In genomic region chr4:81650871-81651270, GRCh38 we compare ENCODE assay signal across 13 cellular contexts.
A peak's percentile ranks its signal among the peaks of the same experiment; 100 is the strongest.
DNase-seq lines count a peak whose midpoint lies in the region; ATAC-seq and TF ChIP-seq lines count a peak whose summit lies in the region.
"Had no signal": no experiment of that assay in that cellular context is flagged by ENCODE, and none has a peak within 500 bp of the region (broad histone marks: within the 10 kb centered on the region; RNA-seq: fewer than 3 reads in every experiment).

No MANE protein-coding gene starts in this region.

- intact Hi-C loops in CD4-positive, alpha-beta T cell (cut with DNase I, micrococcal nuclease) = no loop called here
- intact Hi-C loops in posterior cingulate gyrus (cut with DNase I) = no loop called here

- no peak overlapping the region for H3K4me3 Mint-ChIP-seq in CD4-positive, alpha-beta T cell
- H3K4me3 Mint-ChIP-seq: nephron progenitor cell had no signal

- peak overlapping the region; percentile 56 for H3K4me2 ChIP-seq in OCI-LY1 (ENCODE audit: low read length)

- no peak for ATAC-seq in CD4-positive, alpha-beta T cell (ENCODE audit: poor library complexity)
- no peak for ATAC-seq in GM19455 (IDR thresholded peaks at IDR 0.05; ENCODE audit: unreplicated experiment)

- no peak for DNase-seq in CD4-positive, alpha-beta T cell
- DNase-seq in LNCaP clone FGC (ENCODE audit: low read depth) (peak; percentile 81), kidney glomerular epithelial cell (lab: John Stamatoyannopoulos, UW) (peak; percentile 34), NAMALWA (ENCODE audit: low spot score) (no peak), MG63 (no peak), posterior cingulate gyrus (no peak)
- DNase-seq: activated CD4-positive, alpha-beta T cell treated with anti-CD3 and anti-CD28 coated beads, Interleukin-2, amount 50 U/mL, for 4 hours; NCI-H2227 treated with DMSO at 0.1 percent for 48 hours; nephron progenitor cell; stimulated activated naive B cell treated with anti-CD40 and anti-IgM and Interleukin-4, amounts not matched to agents 10 μg/mL and 1 μg/mL and 100 μg/mL, for 72 hours had no signal

- no peak overlapping the region for H3K4me3 ChIP-seq in LNCaP clone FGC (ENCODE audit: low read depth, low read length)
- H3K4me3 ChIP-seq in OCI-LY1 (ENCODE audit: low read depth, low read length, poor library complexity, severe bottlenecking) = peak overlapping the region; percentile 4
- H3K4me3 ChIP-seq in MG63 = no peak overlapping the region

- no peak for TF ChIP-seq CTCF in CD4-positive, alpha-beta T cell (IDR thresholded peaks at IDR 0.05)
- TF ChIP-seq CTCF in LNCaP clone FGC (IDR thresholded peaks at IDR 0.05; ENCODE audit: control insufficient read depth, extremely low read depth, insufficient read depth) (no peak), OCI-LY1 (IDR thresholded peaks at IDR 0.05; ENCODE audit: low read length) (no peak)

- H4K20me1 ChIP-seq in OCI-LY1 (ENCODE audit: insufficient read depth, low read length) = no peaks in the 10 kb centered on the region

- H3K36me3 Mint-ChIP-seq in CD4-positive, alpha-beta T cell (ENCODE audit: low read depth) = no peaks in the 10 kb centered on the region
- H3K36me3 Mint-ChIP-seq: stimulated activated naive B cell treated with anti-CD40 and anti-IgM and Interleukin-4, amounts not matched to agents 10 μg/mL and 1 μg/mL and 100 μg/mL, for 72 hours had no signal

- no peaks in the 10 kb centered on the region for H3K9me3 Mint-ChIP-seq in CD4-positive, alpha-beta T cell
- H3K9me3 Mint-ChIP-seq: stimulated activated naive B cell treated with anti-CD40 and anti-IgM and Interleukin-4, amounts not matched to agents 10 μg/mL and 1 μg/mL and 100 μg/mL, for 72 hours had no signal

- H3K9me2 ChIP-seq in OCI-LY1 (ENCODE audit: low read depth, low read length) = no peaks in the 10 kb centered on the region

- H3K27ac ChIP-seq in CD4-positive, alpha-beta T cell (ENCODE audit: low read depth, low read length) = no peak overlapping the region
- peak overlapping the region; percentile 90 for H3K27ac ChIP-seq in OCI-LY1 (ENCODE audit: low read depth, low read length, poor library complexity, severe bottlenecking)
- H3K27ac ChIP-seq: C4-2B had no signal

- peak overlapping the region; percentile 31 for H3K27ac Mint-ChIP-seq in CD4-positive, alpha-beta T cell
- H3K27ac Mint-ChIP-seq: nephron progenitor cell; stimulated activated naive B cell treated with anti-CD40 and anti-IgM and Interleukin-4, amounts not matched to agents 10 μg/mL and 1 μg/mL and 100 μg/mL, for 72 hours had no signal

- no peaks in the 10 kb centered on the region for H3K27me3 ChIP-seq in CD4-positive, alpha-beta T cell (ENCODE audit: control insufficient read depth, insufficient read depth, low read length)
- H3K27me3 ChIP-seq in OCI-LY1 (ENCODE audit: insufficient read depth, low read length) (no peaks in the 10 kb centered on the region), MG63 (no peaks in the 10 kb centered on the region)

- POLR2A ChIA-PET in CD4-positive, alpha-beta T cell (lab: Charles Lee) = interaction anchor here (1.5 kb wide), 1 partner anchor 15 kb away, joined by 3 read pairs; no protein-coding TSS in a partner anchor

- CTCF ChIA-PET in CD4-positive, alpha-beta T cell (lab: Charles Lee) = interaction anchor here (1.1 to 1.4 kb wide), 2 partner anchors 179 to 183 kb away, joined by 3 read pairs; partner anchors contain the start of gene RASGEF1B

- peaks cover 55% of the 10 kb centered on the region for H3K4me1 Mint-ChIP-seq in CD4-positive, alpha-beta T cell (ENCODE audit: low read depth)

- H3K27me3 Mint-ChIP-seq in CD4-positive, alpha-beta T cell = no peaks in the 10 kb centered on the region
- H3K27me3 Mint-ChIP-seq: stimulated activated naive B cell treated with anti-CD40 and anti-IgM and Interleukin-4, amounts not matched to agents 10 μg/mL and 1 μg/mL and 100 μg/mL, for 72 hours had no signal

- peaks cover 73% of the 10 kb centered on the region for H3K4me1 ChIP-seq in OCI-LY1 (ENCODE audit: insufficient read depth, low read length, severe bottlenecking)

- H3K9ac ChIP-seq in OCI-LY1 (ENCODE audit: low read length) = peak overlapping the region; percentile 46

- H3K36me3 ChIP-seq in OCI-LY1 (ENCODE audit: insufficient read depth, low read length) (no peaks in the 10 kb centered on the region), MG63 (no peaks in the 10 kb centered on the region)

- H3K9me3 ChIP-seq in CD4-positive, alpha-beta T cell (ENCODE audit: control insufficient read depth, low read length) = no peaks in the 10 kb centered on the region
- H3K9me3 ChIP-seq in OCI-LY1 (ENCODE audit: low read length) (no peaks in the 10 kb centered on the region), MG63 (no peaks in the 10 kb centered on the region)

- H3F3A ChIP-seq in OCI-LY1 (ENCODE audit: insufficient read depth, low read length) = 0 out of 2 replicates have a peak, but pooled peaks cover 6% of the 10 kb centered on the region

- peak overlapping the region; percentile 23; the same call in 1 of the 2 replicates for H2AFZ ChIP-seq in OCI-LY1 (ENCODE audit: low read length)

- no peaks in the 10 kb centered on the region for H3K79me2 ChIP-seq in OCI-LY1 (ENCODE audit: insufficient read depth, low read length)

Comparison
In these comparisons a context has a peak if more than half of its experiments do, and no peak if none do; other contexts are left out.
1. DNase-seq: peak in LNCaP clone FGC (single experiment) and kidney glomerular epithelial cell (single experiment); none in CD4-positive, alpha-beta T cell (0 of 10), NAMALWA (single experiment), MG63 (single experiment) and posterior cingulate gyrus (0 of 10).